ENCODE assay signal across 16 cellular contexts in genomic region chr1:58966103-58966916, GRCh38.
A peak's percentile ranks its signal among the peaks of the same experiment; 100 is the strongest.
DNase-seq lines count a peak whose midpoint lies in the region; ATAC-seq and TF ChIP-seq lines count a peak whose summit lies in the region.
"Had no signal": no experiment of that assay in that cellular context is flagged by ENCODE, and none has a peak within 500 bp of the region (broad histone marks: within the 10 kb centered on the region; RNA-seq: fewer than 3 reads in every experiment).

No MANE protein-coding gene starts in this region.

- peak overlapping the region; percentile 21; the same call in 1 of the 2 replicates for H3K4me2 ChIP-seq in DND-41 (ENCODE audit: insufficient read depth, low read length)

- no peaks in the 10 kb centered on the region for H3K36me3 ChIP-seq in DND-41 (ENCODE audit: insufficient read depth, low read length)
- H3K36me3 ChIP-seq: thyroid gland had no signal

- ATAC-seq in DND-41 (ENCODE audit: insufficient read depth, low read depth) (peak; percentile 81), WTC11 (peak; percentile 28; the same call in 1 of the 2 replicates), HG02571 (IDR thresholded peaks at IDR 0.05; ENCODE audit: unreplicated experiment) (no peak)
- ATAC-seq: left ventricle myocardium superior had no signal

- H3K4me3 Mint-ChIP-seq in WTC11 (no peak overlapping the region), nephron (no peak overlapping the region)
- H3K4me3 Mint-ChIP-seq: CD14-positive monocyte had no signal

- H3K4me1 Mint-ChIP-seq in WTC11: 0 out of 2 replicates have a peak, but pooled peaks cover 4% of the 10 kb centered on the region
- peaks cover 32% of the 10 kb centered on the region for H3K4me1 Mint-ChIP-seq in nephron

- H2AFZ ChIP-seq in DND-41 (ENCODE audit: low read depth, low read length): peak overlapping the region; percentile 42; the same call in 1 of the 2 replicates
- H2AFZ ChIP-seq: GM23248 had no signal

- no peaks in the 10 kb centered on the region for H3K27me3 Mint-ChIP-seq in WTC11 (ENCODE audit: low read depth)
- no peaks in the 10 kb centered on the region for H3K27me3 Mint-ChIP-seq in nephron (ENCODE audit: low read depth)

- peaks cover 43% of the 10 kb centered on the region for H3K4me1 ChIP-seq in DND-41 (ENCODE audit: insufficient read depth, low read length)

- no peak for TF ChIP-seq CTCF in DND-41 (IDR thresholded peaks at IDR 0.05; ENCODE audit: borderline replicate concordance, extremely low read depth, low read length, poor library complexity, severe bottlenecking)
- no peak for TF ChIP-seq CTCF in WTC11 (IDR thresholded peaks at IDR 0.05)
- no peak for TF ChIP-seq CTCF in nephron (IDR thresholded peaks at IDR 0.05; ENCODE audit: unreplicated experiment in 3 of 3)
- TF ChIP-seq CTCF in GM10248 (IDR thresholded peaks at IDR 0.05; ENCODE audit: control extremely low read depth, extremely low read depth, low read depth, missing control alignments): no peak

- H3K4me3 ChIP-seq in DND-41 (ENCODE audit: low read depth in 1 of 2, low read length in 2 of 2): no peak overlapping the region
- H3K4me3 ChIP-seq in Jurkat, Clone E6-1 (ENCODE audit: low read length): no peak overlapping the region
- H3K4me3 ChIP-seq: GM23248, thyroid gland had no signal

- no peak overlapping the region for H3K27ac Mint-ChIP-seq in WTC11
- H3K27ac Mint-ChIP-seq in nephron: peak overlapping the region; percentile 0 to 16 (median 1)

- DNase-seq in DND-41: peak; percentile 82
- peak; percentile 81 for DNase-seq in Jurkat, Clone E6-1 (ENCODE audit: low read depth, low spot score)
- no peak for DNase-seq in WTC11 (ENCODE audit: low spot score)
- no peak for DNase-seq in GM10248 (ENCODE audit: extremely low spot score)
- no peak for DNase-seq in MV-4-11 (lab: John Stamatoyannopoulos, UW)
- DNase-seq: activated CD4-positive, CD25-positive, alpha-beta regulatory T cell treated with anti-CD3 and anti-CD28 coated beads, Interleukin-2, amount 50 U/mL, for 72 hours; anterior cingulate cortex; foreskin fibroblast; GM23248; left ventricle myocardium superior; NCI-H2107; NCI-H774; thyroid gland had no signal

- H3K36me3 Mint-ChIP-seq in WTC11 (peaks cover 3% of the 10 kb centered on the region; the same call in 1 of the 2 replicates), nephron (ENCODE audit: low read depth) (no peaks in the 10 kb centered on the region)

- H4K20me1 ChIP-seq in DND-41 (ENCODE audit: insufficient read depth, low read length): no peaks in the 10 kb centered on the region

- POLR2A ChIA-PET in WTC11 (lab: Charles Lee): no interaction called here
- POLR2A ChIA-PET in GM10248 (lab: Yijun Ruan, JAX): no interaction called here

- H3K9me3 Mint-ChIP-seq in WTC11 (peaks cover 2% of the 10 kb centered on the region), nephron (peaks cover 7% of the 10 kb centered on the region)

- peak overlapping the region; percentile 6; the same call in 1 of the 2 replicates for H3K9ac ChIP-seq in DND-41 (ENCODE audit: low read depth, low read length)
- H3K9ac ChIP-seq: GM23248 had no signal

- no peaks in the 10 kb centered on the region for H3K9me3 ChIP-seq in DND-41 (ENCODE audit: insufficient read depth, low read length, severe bottlenecking)
- H3K9me3 ChIP-seq: thyroid gland had no signal

- CTCF ChIA-PET in WTC11 (lab: Charles Lee) (no interaction called here), GM10248 (lab: Yijun Ruan, JAX) (interaction anchor here (0.7 to 2.6 kb wide), 3 partner anchors 9 to 124 kb away, joined by 3 to 7 read pairs (median 3); no protein-coding TSS in a partner anchor)

- no peaks in the 10 kb centered on the region for H3K79me2 ChIP-seq in DND-41 (ENCODE audit: insufficient read depth, low read length)

- peak overlapping the region; percentile 68 for H3K27ac ChIP-seq in DND-41 (ENCODE audit: low read length)
- H3K27ac ChIP-seq: GM23248 had no signal

- no peaks in the 10 kb centered on the region for H3K27me3 ChIP-seq in DND-41 (ENCODE audit: insufficient read depth, low read length, poor library complexity)
- H3K27me3 ChIP-seq: thyroid gland had no signal

TF ChIP-seq in WTC11, 78 proteins besides CTCF, POLR2A, EP300 and RAD21 (continues in another document):
- TF ChIP-seq IRF2 (CRISPR knock-in tag; IDR thresholded peaks at IDR 0.05; ENCODE audit: borderline replicate concordance, low read depth) (no peak), GABPB1 (CRISPR knock-in tag; IDR thresholded peaks at IDR 0.05) (no peak), ZBTB21 (CRISPR knock-in tag; IDR thresholded peaks at IDR 0.05; ENCODE audit: borderline replicate concordance) (no peak), ESRRA (CRISPR knock-in tag; IDR thresholded peaks at IDR 0.05; ENCODE audit: borderline replicate concordance) (no peak), CREM (CRISPR knock-in tag; IDR thresholded peaks at IDR 0.05) (no peak), RORB (CRISPR knock-in tag; IDR thresholded peaks at IDR 0.05) (no peak), ATF1 (CRISPR knock-in tag; IDR thresholded peaks at IDR 0.05) (no peak), ZNF138 (CRISPR knock-in tag; conservative IDR thresholded peaks at IDR 0.05) (no peak), ZNF219 (CRISPR knock-in tag; IDR thresholded peaks at IDR 0.05; ENCODE audit: borderline replicate concordance) (no peak), ZNF263 (CRISPR knock-in tag; IDR thresholded peaks at IDR 0.05; ENCODE audit: low read depth) (no peak)
- TF ChIP-seq, protein P1, sequence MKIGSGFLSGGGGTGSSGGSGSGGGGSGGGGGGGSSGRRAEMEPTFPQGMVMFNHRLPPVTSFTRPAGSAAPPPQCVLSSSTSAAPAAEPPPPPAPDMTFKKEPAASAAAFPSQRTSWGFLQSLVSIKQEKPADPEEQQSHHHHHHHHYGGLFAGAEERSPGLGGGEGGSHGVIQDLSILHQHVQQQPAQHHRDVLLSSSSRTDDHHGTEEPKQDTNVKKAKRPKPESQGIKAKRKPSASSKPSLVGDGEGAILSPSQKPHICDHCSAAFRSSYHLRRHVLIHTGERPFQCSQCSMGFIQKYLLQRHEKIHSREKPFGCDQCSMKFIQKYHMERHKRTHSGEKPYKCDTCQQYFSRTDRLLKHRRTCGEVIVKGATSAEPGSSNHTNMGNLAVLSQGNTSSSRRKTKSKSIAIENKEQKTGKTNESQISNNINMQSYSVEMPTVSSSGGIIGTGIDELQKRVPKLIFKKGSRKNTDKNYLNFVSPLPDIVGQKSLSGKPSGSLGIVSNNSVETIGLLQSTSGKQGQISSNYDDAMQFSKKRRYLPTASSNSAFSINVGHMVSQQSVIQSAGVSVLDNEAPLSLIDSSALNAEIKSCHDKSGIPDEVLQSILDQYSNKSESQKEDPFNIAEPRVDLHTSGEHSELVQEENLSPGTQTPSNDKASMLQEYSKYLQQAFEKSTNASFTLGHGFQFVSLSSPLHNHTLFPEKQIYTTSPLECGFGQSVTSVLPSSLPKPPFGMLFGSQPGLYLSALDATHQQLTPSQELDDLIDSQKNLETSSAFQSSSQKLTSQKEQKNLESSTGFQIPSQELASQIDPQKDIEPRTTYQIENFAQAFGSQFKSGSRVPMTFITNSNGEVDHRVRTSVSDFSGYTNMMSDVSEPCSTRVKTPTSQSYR (CRISPR knock-in tag; IDR thresholded peaks at IDR 0.05): no peak
- TF ChIP-seq, protein P2, sequence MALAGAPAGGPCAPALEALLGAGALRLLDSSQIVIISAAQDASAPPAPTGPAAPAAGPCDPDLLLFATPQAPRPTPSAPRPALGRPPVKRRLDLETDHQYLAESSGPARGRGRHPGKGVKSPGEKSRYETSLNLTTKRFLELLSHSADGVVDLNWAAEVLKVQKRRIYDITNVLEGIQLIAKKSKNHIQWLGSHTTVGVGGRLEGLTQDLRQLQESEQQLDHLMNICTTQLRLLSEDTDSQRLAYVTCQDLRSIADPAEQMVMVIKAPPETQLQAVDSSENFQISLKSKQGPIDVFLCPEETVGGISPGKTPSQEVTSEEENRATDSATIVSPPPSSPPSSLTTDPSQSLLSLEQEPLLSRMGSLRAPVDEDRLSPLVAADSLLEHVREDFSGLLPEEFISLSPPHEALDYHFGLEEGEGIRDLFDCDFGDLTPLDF (CRISPR knock-in tag; IDR thresholded peaks at IDR 0.05): no peak
- TF ChIP-seq, protein P3, sequence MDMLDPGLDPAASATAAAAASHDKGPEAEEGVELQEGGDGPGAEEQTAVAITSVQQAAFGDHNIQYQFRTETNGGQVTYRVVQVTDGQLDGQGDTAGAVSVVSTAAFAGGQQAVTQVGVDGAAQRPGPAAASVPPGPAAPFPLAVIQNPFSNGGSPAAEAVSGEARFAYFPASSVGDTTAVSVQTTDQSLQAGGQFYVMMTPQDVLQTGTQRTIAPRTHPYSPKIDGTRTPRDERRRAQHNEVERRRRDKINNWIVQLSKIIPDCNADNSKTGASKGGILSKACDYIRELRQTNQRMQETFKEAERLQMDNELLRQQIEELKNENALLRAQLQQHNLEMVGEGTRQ (CRISPR knock-in tag; IDR thresholded peaks at IDR 0.05): no peak
- TF ChIP-seq, protein P4, sequence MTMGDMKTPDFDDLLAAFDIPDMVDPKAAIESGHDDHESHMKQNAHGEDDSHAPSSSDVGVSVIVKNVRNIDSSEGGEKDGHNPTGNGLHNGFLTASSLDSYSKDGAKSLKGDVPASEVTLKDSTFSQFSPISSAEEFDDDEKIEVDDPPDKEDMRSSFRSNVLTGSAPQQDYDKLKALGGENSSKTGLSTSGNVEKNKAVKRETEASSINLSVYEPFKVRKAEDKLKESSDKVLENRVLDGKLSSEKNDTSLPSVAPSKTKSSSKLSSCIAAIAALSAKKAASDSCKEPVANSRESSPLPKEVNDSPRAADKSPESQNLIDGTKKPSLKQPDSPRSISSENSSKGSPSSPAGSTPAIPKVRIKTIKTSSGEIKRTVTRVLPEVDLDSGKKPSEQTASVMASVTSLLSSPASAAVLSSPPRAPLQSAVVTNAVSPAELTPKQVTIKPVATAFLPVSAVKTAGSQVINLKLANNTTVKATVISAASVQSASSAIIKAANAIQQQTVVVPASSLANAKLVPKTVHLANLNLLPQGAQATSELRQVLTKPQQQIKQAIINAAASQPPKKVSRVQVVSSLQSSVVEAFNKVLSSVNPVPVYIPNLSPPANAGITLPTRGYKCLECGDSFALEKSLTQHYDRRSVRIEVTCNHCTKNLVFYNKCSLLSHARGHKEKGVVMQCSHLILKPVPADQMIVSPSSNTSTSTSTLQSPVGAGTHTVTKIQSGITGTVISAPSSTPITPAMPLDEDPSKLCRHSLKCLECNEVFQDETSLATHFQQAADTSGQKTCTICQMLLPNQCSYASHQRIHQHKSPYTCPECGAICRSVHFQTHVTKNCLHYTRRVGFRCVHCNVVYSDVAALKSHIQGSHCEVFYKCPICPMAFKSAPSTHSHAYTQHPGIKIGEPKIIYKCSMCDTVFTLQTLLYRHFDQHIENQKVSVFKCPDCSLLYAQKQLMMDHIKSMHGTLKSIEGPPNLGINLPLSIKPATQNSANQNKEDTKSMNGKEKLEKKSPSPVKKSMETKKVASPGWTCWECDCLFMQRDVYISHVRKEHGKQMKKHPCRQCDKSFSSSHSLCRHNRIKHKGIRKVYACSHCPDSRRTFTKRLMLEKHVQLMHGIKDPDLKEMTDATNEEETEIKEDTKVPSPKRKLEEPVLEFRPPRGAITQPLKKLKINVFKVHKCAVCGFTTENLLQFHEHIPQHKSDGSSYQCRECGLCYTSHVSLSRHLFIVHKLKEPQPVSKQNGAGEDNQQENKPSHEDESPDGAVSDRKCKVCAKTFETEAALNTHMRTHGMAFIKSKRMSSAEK (CRISPR knock-in tag; IDR thresholded peaks at IDR 0.05; ENCODE audit: borderline replicate concordance): no peak

Comparison
In these comparisons a context has a peak if more than half of its experiments do, and no peak if none do; other contexts are left out.
1. DNase-seq: peak in DND-41 (single experiment) and Jurkat, Clone E6-1 (single experiment); none in WTC11 (single experiment), GM10248 (single experiment) and MV-4-11 (single experiment).